In the genomic region with DNA sequence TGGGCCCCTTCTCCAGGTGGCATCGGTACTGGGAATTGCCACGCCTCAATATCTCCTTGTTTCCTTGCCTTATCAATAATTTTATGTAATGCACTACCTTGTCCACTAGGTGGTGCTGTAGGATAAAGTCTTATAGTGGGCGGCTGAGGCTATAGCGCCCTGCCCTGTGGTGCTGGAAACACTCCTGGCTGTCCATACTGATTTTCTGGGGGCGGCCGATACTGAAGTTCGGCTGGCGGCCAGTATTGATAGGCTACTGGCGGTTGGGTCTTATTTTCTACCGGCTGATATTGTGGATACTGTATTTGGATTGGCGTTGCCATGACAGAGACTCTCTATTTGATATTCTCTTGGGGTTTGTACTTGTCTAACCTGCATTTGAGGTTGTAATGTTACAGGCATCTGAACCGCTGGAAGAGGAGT, we compare ENCODE assay signal across 8 cellular contexts. TPM values are rescaled to one million over a fixed set of nuclear protein-coding genes. Genes with fewer than 3 reads are reported as not detected.
DNase-seq lines count a peak whose midpoint lies in the region; ATAC-seq, FAIRE-seq and TF ChIP-seq lines count a peak whose summit lies in the region.
"Not testable (repeated sequence)": the region's sequence is repeated elsewhere in the genome, so short reads cannot be mapped to it uniquely, and the experiment has no call there.

No MANE protein-coding gene starts in this region.

- H3K79me2 ChIP-seq in HepG2 (ENCODE audit: insufficient read depth, low read length): not testable (repeated sequence)

- not testable (repeated sequence) for BruUV-seq in HepG2 (replicated peaks; lab: Mats Ljungman, UMichigan)

- not testable (repeated sequence) for TF ChIP-seq POLR2A in H54 (IDR thresholded peaks at IDR 0.05; ENCODE audit: low read depth, low read length); HepG2 (IDR thresholded peaks at IDR 0.05; ENCODE audit: insufficient read depth in 1 of 2, low read depth in 2 of 2, low read length in 2 of 2)

- not testable (repeated sequence) for H3K9me3 Mint-ChIP-seq in activated T-cell treated with anti-CD3 and anti-CD28 coated beads, Interleukin-2, amount 50 U/mL, for 72 hours; endothelial cell (ENCODE audit: unreplicated experiment)

- not testable (repeated sequence) for H3K27ac ChIP-seq in C4-2B; HepG2 (ENCODE audit: extremely low read length, insufficient read depth, low read length)

- not testable (repeated sequence) for FAIRE-seq in H54 (lab: Jason Lieb, UNC)
- peak; percentile 42 for FAIRE-seq in HepG2 (lab: Jason Lieb, UNC)

- peak; percentile 90 for TF ChIP-seq CTCF in C4-2B (conservative IDR thresholded peaks at IDR 0.05)
- TF ChIP-seq CTCF in endothelial cell (IDR thresholded peaks at IDR 0.05; ENCODE audit: unreplicated experiment): peak; percentile 97
- peak; percentile 87 for TF ChIP-seq CTCF in HepG2 (CRISPR knock-in tag; IDR thresholded peaks at IDR 0.05)

- not testable (repeated sequence) for H2AFZ ChIP-seq in HepG2 (ENCODE audit: low read length)

- not testable (repeated sequence) for H3K27me3 ChIP-seq in HepG2 (ENCODE audit: control insufficient read depth in 1 of 2, insufficient read depth in 2 of 2, low read length in 2 of 2)

- peaks cover 25% of the 10 kb centered on the region for H3K4me1 ChIP-seq in HepG2 (ENCODE audit: insufficient read depth, low read length)

- not testable (repeated sequence) for TF ChIP-seq EP300 in HepG2 (IDR thresholded peaks at IDR 0.05; ENCODE audit: low read depth in 2 of 2, low read length in 2 of 2); HepG2 (CRISPR knock-in tag; IDR thresholded peaks at IDR 0.05; ENCODE audit: borderline replicate concordance)

- H3K9ac ChIP-seq in HepG2 (ENCODE audit: insufficient read depth, low read depth, low read length): not testable (repeated sequence)

- not testable (repeated sequence) for H3K27me3 Mint-ChIP-seq in activated T-cell treated with anti-CD3 and anti-CD28 coated beads, Interleukin-2, amount 50 U/mL, for 72 hours (ENCODE audit: low read depth); endothelial cell (ENCODE audit: unreplicated experiment)

- not testable (repeated sequence) for H3K9me3 ChIP-seq in HepG2 (ENCODE audit: low read length)

- DNase-seq in H54 (ENCODE audit: insufficient read length, low spot score) (peak; percentile 40), NCI-H1930 (lab: John Stamatoyannopoulos, UW) (peak; percentile 64 to 71), SIG-M5 treated with dmso at 0.1 percent for 504 hours (lab: John Stamatoyannopoulos, UW; ENCODE audit: unreplicated experiment) (peak; percentile 71), endothelial cell (ENCODE audit: low spot score) (peak; percentile 55), HepG2 (ENCODE audit: low spot score) (peak; percentile 79)
- peak; percentile 45 to 57 for DNase-seq in activated T-cell treated with anti-CD3 and anti-CD28 coated beads, Interleukin-2, amount 50 U/mL, for 72 hours
- DNase-seq in stimulated activated CD4-positive, alpha-beta T cell treated with anti-CD3 and anti-CD28 coated beads, Interleukin-1b, Interleukin-23, amount 100 ng/mL, for 48 hours: peak; percentile 32

- POLR2A ChIA-PET in HepG2 (lab: Yijun Ruan, JAX): interaction anchor here (1.4 kb wide), 1 partner anchor 193 kb away, joined by 4 read pairs; a partner anchor contains a TSS

- H3K36me3 ChIP-seq in HepG2 (replicated peaks in 1 of 2; ENCODE audit: control insufficient read depth in 1 of 2, insufficient read depth in 2 of 2, low read length in 2 of 2): not testable (repeated sequence)

- in situ Hi-C loops in HepG2 (cut with HindIII; ENCODE audit: extremely low pct_ligation_motif_present, low pct_unique_long_range_greater_than_20kb): not testable (repeated sequence)

- H3K4me2 ChIP-seq in HepG2 (ENCODE audit: low read depth, low read length): peak overlapping the region; percentile 61

- H3K4me3 Mint-ChIP-seq in activated T-cell treated with anti-CD3 and anti-CD28 coated beads, Interleukin-2, amount 50 U/mL, for 72 hours: peak overlapping the region in 1 of 2 donors; percentile 3
- not testable (repeated sequence) for H3K4me3 Mint-ChIP-seq in endothelial cell (ENCODE audit: unreplicated experiment)

- not testable (repeated sequence) for H3K27ac Mint-ChIP-seq in activated T-cell treated with anti-CD3 and anti-CD28 coated beads, Interleukin-2, amount 50 U/mL, for 72 hours
- peak overlapping the region; percentile 8 for H3K27ac Mint-ChIP-seq in endothelial cell (ENCODE audit: unreplicated experiment)

- TF ChIP-seq RAD21 in HepG2 (CRISPR knock-in tag; IDR thresholded peaks at IDR 0.05): peak; percentile 59

- H4K20me1 ChIP-seq in HepG2 (ENCODE audit: insufficient read depth, low read length): not testable (repeated sequence)

- CTCF ChIA-PET in HepG2 (lab: Yijun Ruan, JAX; ENCODE audit: low intra/inter-chr PET ratio, low total read pairs): interaction anchor here (1.0 to 2.0 kb wide), 6 partner anchors 13 to 314 kb away, joined by 3 to 25 read pairs (median 4); no protein-coding TSS in a partner anchor

- H3K4me3 ChIP-seq in HepG2 (replicated peaks in 1 of 3; ENCODE audit: insufficient read depth in 1 of 3, low read depth in 2 of 3, low read length in 3 of 3): peak overlapping the region in 2 of 3 experiments; percentile 26 to 47; a peak in 5 of 6 replicates

- peak; percentile 76 to 82 for ATAC-seq in activated T-cell treated with anti-CD3 and anti-CD28 coated beads, Interleukin-2, amount 50 U/mL, for 72 hours (replicated peaks in 1 of 2)
- ATAC-seq in HepG2: peak; percentile 81

- intact Hi-C loops in HepG2 (cut with micrococcal nuclease; ENCODE audit: unreplicated experiment): loop anchor here (1.0 kb wide), 2 partner anchors 12 to 313 kb away; no protein-coding TSS in a partner anchor

- H3K4me1 Mint-ChIP-seq in activated T-cell treated with anti-CD3 and anti-CD28 coated beads, Interleukin-2, amount 50 U/mL, for 72 hours (ENCODE audit: low read depth): peaks cover 17% of the 10 kb centered on the region
- H3K4me1 Mint-ChIP-seq in endothelial cell (ENCODE audit: unreplicated experiment): peaks cover 10% of the 10 kb centered on the region

- 7% methylated on average over 7 of the region's 12 CpGs for WGBS in HepG2 (ENCODE audit: low lambda C conversion rate)

- H3K36me3 Mint-ChIP-seq in activated T-cell treated with anti-CD3 and anti-CD28 coated beads, Interleukin-2, amount 50 U/mL, for 72 hours (ENCODE audit: insufficient read depth in 2 of 2); endothelial cell (ENCODE audit: low read depth, unreplicated experiment): not testable (repeated sequence)

RNA-seq across cellular contexts. Expression of a gene that starts 38.0 kb away (rescaled TPM):
- total RNA-seq in activated T-cell treated with anti-CD3 and anti-CD28 coated beads, Interleukin-2, amount 50 U/mL, for 72 hours: not detected
- total RNA-seq in endothelial cell (ENCODE audit: unreplicated experiment) (0.72 TPM), HepG2 (2016; rRNA removed; fragmentation: Illumina TruSeq; extraction: Trizol) (not detected in 2 replicates)
- total RNA-seq in HepG2 (2016; cell fraction: cytosol; rRNA removed; fragmentation: Illumina TruSeq; extraction: Trizol; ENCODE audit: low read depth): not detected in 2 replicates
- not detected in 2 replicates for total RNA-seq in HepG2 (2016; cell fraction: insoluble cytoplasmic fraction; rRNA removed; fragmentation: Illumina TruSeq; extraction: Trizol)
- not detected in 2 replicates for total RNA-seq in HepG2 (2016; cell fraction: membrane; rRNA removed; fragmentation: Illumina TruSeq; extraction: Trizol)
- not detected in 2 replicates for total RNA-seq in HepG2 (2016; cell fraction: nucleus; rRNA removed; fragmentation: Illumina TruSeq; extraction: Trizol)
- not detected in 2 replicates for polyA plus RNA-seq in HepG2 (2011; rRNA removed)
- polyA plus RNA-seq in HepG2 (2011; cell fraction: cytosol; rRNA removed): not detected in 2 replicates
- not detected in 2 replicates for polyA plus RNA-seq in HepG2 (2011; cell fraction: nucleus; rRNA removed)
- not detected in 2 replicates for polyA plus RNA-seq in HepG2 (2012)
- polyA plus RNA-seq in HepG2 (2016; cell fraction: cytosol; fragmentation: Illumina TruSeq; extraction: Trizol; ENCODE audit: low read depth): not detected in 2 replicates
- polyA plus RNA-seq in HepG2 (2016; cell fraction: insoluble cytoplasmic fraction; fragmentation: Illumina TruSeq; extraction: Trizol; ENCODE audit: low read depth): not detected in 2 replicates
- not detected in 2 replicates for polyA plus RNA-seq in HepG2 (2016; cell fraction: membrane; fragmentation: Illumina TruSeq; extraction: Trizol; ENCODE audit: low read depth)
- not detected in 2 replicates for polyA plus RNA-seq in HepG2 (2016; cell fraction: nucleus; fragmentation: Illumina TruSeq; extraction: Trizol; ENCODE audit: insufficient read depth, low read depth)
- polyA minus RNA-seq in HepG2 (2011; rRNA and poly(A)+ RNA removed; ENCODE audit: low replicate concordance): not detected in 2 replicates
- not detected in 2 replicates for polyA minus RNA-seq in HepG2 (2011; cell fraction: cytosol; rRNA and poly(A)+ RNA removed)
- not detected in 2 replicates for polyA minus RNA-seq in HepG2 (2011; cell fraction: nucleus; rRNA and poly(A)+ RNA removed)

RNA-seq across cellular contexts. Expression of a gene that starts 43.6 kb away (rescaled TPM):
- total RNA-seq in activated T-cell treated with anti-CD3 and anti-CD28 coated beads, Interleukin-2, amount 50 U/mL, for 72 hours: 1 to 10 TPM; 5.1 to 8.8 TPM
- 9.3 TPM for total RNA-seq in endothelial cell (ENCODE audit: unreplicated experiment)
- 50.8 and 56.4 TPM in 2 replicates for total RNA-seq in HepG2 (2016; rRNA removed; fragmentation: Illumina TruSeq; extraction: Trizol)
- total RNA-seq in HepG2 (2016; cell fraction: cytosol; rRNA removed; fragmentation: Illumina TruSeq; extraction: Trizol; ENCODE audit: low read depth): 13.7 and 14.0 TPM in 2 replicates
- 56.0 and 59.8 TPM in 2 replicates for total RNA-seq in HepG2 (2016; cell fraction: insoluble cytoplasmic fraction; rRNA removed; fragmentation: Illumina TruSeq; extraction: Trizol)
- 23.9 and 33.1 TPM in 2 replicates for total RNA-seq in HepG2 (2016; cell fraction: membrane; rRNA removed; fragmentation: Illumina TruSeq; extraction: Trizol)
- 25.4 and 37.0 TPM in 2 replicates for total RNA-seq in HepG2 (2016; cell fraction: nucleus; rRNA removed; fragmentation: Illumina TruSeq; extraction: Trizol)
- polyA plus RNA-seq in HepG2 (2011; rRNA removed): 83.4 and 97.5 TPM in 2 replicates
- polyA plus RNA-seq in HepG2 (2011; cell fraction: cytosol; rRNA removed): 82.2 and 92.0 TPM in 2 replicates
- polyA plus RNA-seq in HepG2 (2011; cell fraction: nucleus; rRNA removed): 142 and 144 TPM in 2 replicates
- 38.9 and 45.7 TPM in 2 replicates for polyA plus RNA-seq in HepG2 (2012)
- polyA plus RNA-seq in HepG2 (2016; cell fraction: cytosol; fragmentation: Illumina TruSeq; extraction: Trizol; ENCODE audit: low read depth): 14.0 and 18.9 TPM in 2 replicates
- polyA plus RNA-seq in HepG2 (2016; cell fraction: insoluble cytoplasmic fraction; fragmentation: Illumina TruSeq; extraction: Trizol; ENCODE audit: low read depth): 58.0 and 67.0 TPM in 2 replicates
- 23.3 and 27.0 TPM in 2 replicates for polyA plus RNA-seq in HepG2 (2016; cell fraction: membrane; fragmentation: Illumina TruSeq; extraction: Trizol; ENCODE audit: low read depth)
- 55.7 and 55.8 TPM in 2 replicates for polyA plus RNA-seq in HepG2 (2016; cell fraction: nucleus; fragmentation: Illumina TruSeq; extraction: Trizol; ENCODE audit: insufficient read depth, low read depth)
- 7.8 and 40.4 TPM in 2 replicates for polyA minus RNA-seq in HepG2 (2011; rRNA and poly(A)+ RNA removed; ENCODE audit: low replicate concordance)
- 20.0 and 21.3 TPM in 2 replicates for polyA minus RNA-seq in HepG2 (2011; cell fraction: cytosol; rRNA and poly(A)+ RNA removed)
- polyA minus RNA-seq in HepG2 (2011; cell fraction: nucleus; rRNA and poly(A)+ RNA removed): 57.7 and 61.4 TPM in 2 replicates
